ENCODE assay signal across 30 cellular contexts in the genomic region with DNA sequence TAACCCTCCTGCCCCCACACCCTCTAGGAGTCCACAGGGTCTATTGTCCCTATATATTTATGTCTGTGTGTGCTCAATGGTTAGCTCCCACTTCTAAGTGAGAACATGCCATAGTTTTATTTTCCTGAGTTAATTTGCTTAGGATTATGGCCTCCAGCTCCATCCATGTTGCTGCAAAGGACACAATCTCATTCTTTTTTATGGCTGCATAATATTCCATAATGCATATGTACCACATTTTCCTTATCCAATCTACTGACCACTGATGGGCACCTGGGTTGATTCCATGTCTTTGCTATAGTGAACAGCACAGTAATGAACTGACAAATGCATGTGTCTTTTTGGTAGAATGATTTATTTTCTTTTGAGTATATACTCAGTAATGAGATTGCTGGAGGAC. TPM values are rescaled to one million over a fixed set of nuclear protein-coding genes. Genes with fewer than 3 reads are reported as not detected.
"Had no signal": no experiment of that assay in that cellular context is flagged by ENCODE, and none has a peak within 500 bp of the region (broad histone marks: within the 10 kb centered on the region; RNA-seq: fewer than 3 reads in every experiment).

No MANE protein-coding gene starts in this region.

- H3K4me1 ChIP-seq: colonic mucosa, esophagus muscularis mucosa, esophagus squamous epithelium, foreskin keratinocyte, gastrocnemius medialis, gastroesophageal sphincter had no signal

- ATAC-seq: effector memory CD8-positive, alpha-beta T cell; esophagus mucosa; foreskin keratinocyte; gastrocnemius medialis; gastroesophageal sphincter; heart left ventricle; heart right ventricle had no signal

- H3K4me3 ChIP-seq: colonic mucosa, coronary artery, dorsolateral prefrontal cortex, esophagus muscularis mucosa, esophagus squamous epithelium, gastrocnemius medialis, gastroesophageal sphincter, heart left ventricle, heart right ventricle, hepatocyte had no signal

- H3K27me3 ChIP-seq: colonic mucosa, esophagus muscularis mucosa, esophagus squamous epithelium, gastrocnemius medialis, gastroesophageal sphincter, hepatocyte had no signal

- H2AFZ ChIP-seq: hepatocyte had no signal

- H3K36me3 ChIP-seq: colonic mucosa, esophagus muscularis mucosa, esophagus squamous epithelium, gastrocnemius medialis, gastroesophageal sphincter, heart left ventricle, heart right ventricle had no signal

- H3K79me2 ChIP-seq: hepatocyte had no signal

- DNase-seq: colonic mucosa; cortex of kidney; dermis blood vessel endothelial cell; dorsolateral prefrontal cortex; effector CD4-positive, alpha-beta T cell; effector CD8-positive, alpha-beta T cell; effector memory CD4-positive, alpha-beta T cell; effector memory CD8-positive, alpha-beta T cell; endodermal cell; erythroblast; esophagus squamous epithelium; foreskin fibroblast; foreskin keratinocyte; foreskin melanocyte; gastrocnemius medialis; glutamatergic neuron; head of caudate nucleus; heart left ventricle; heart right ventricle had no signal

- H3K27ac Mint-ChIP-seq: dendritic cell treated with granulocyte-macrophage colony-stimulating factor and Interleukin-4, amounts not matched to agents 40 ng/mL and 50 ng/mL, for 4 days; effector memory CD8-positive, alpha-beta T cell; endodermal cell had no signal

- H3K27ac ChIP-seq: colonic mucosa, coronary artery, dorsolateral prefrontal cortex, epithelial cell of prostate, esophagus muscularis mucosa, esophagus squamous epithelium, foreskin keratinocyte, gastrocnemius medialis, gastroesophageal sphincter, heart left ventricle, heart right ventricle, hepatocyte had no signal

- H3K9me3 Mint-ChIP-seq: dendritic cell treated with granulocyte-macrophage colony-stimulating factor and Interleukin-4, amounts not matched to agents 40 ng/mL and 50 ng/mL, for 4 days; effector memory CD8-positive, alpha-beta T cell; endodermal cell had no signal

- FAIRE-seq: endometrium, endothelial cell of umbilical vein, frontal cortex had no signal

- H3K4me3 Mint-ChIP-seq: dendritic cell treated with granulocyte-macrophage colony-stimulating factor and Interleukin-4, amounts not matched to agents 40 ng/mL and 50 ng/mL, for 4 days; effector memory CD8-positive, alpha-beta T cell; endodermal cell had no signal

- H3K4me1 Mint-ChIP-seq: endodermal cell had no signal

- H3K9me3 ChIP-seq: colonic mucosa, esophagus muscularis mucosa, esophagus squamous epithelium, gastrocnemius medialis, gastroesophageal sphincter, heart left ventricle, heart right ventricle had no signal

- H3K4me2 ChIP-seq: hepatocyte had no signal

RNA-seq across cellular contexts. Expression of a gene that starts 13.3 kb away (rescaled TPM):
- total RNA-seq: gastrocnemius medialis, glomerular endothelial cell had no signal
